In the genomic region with DNA sequence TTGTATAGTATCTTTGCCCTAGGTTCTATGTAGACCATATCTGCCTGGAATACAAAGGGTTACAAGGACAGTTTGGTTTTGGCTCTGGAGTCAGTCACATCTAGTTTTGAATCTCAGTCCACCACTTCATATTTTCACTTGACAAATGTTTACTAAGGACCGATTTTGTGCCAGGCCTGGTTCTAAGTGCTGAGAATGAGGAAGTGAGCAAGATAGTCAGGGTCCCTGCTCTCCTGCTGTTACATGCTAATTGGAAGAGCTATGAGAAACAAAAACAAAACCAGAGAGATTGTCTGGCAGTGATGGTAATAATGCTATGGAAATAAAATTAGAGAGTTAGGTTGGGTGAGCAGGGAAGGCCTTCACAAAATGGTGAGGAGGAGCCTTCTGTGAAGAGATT, we compare ENCODE assay signal across 11 cellular contexts.
DNase-seq lines count a peak whose midpoint lies in the region; ATAC-seq, FAIRE-seq and TF ChIP-seq lines count a peak whose summit lies in the region.
"Had no signal": no experiment of that assay in that cellular context is flagged by ENCODE, and none has a peak within 500 bp of the region (broad histone marks: within the 10 kb centered on the region; RNA-seq: fewer than 3 reads in every experiment).

No MANE protein-coding gene starts in this region.

- peak overlapping the region; percentile 37 for H3K27ac ChIP-seq in 22Rv1

- peak; percentile 34 for DNase-seq in NAMALWA (ENCODE audit: low spot score)
- peak; percentile 46 for DNase-seq in iris pigment epithelial cell (ENCODE audit: low read depth)
- DNase-seq in frontal cortex (ENCODE audit: low spot score in 2 of 2), result no peak
- DNase-seq in D721Med (ENCODE audit: insufficient read length, low spot score), result no peak
- DNase-seq in activated effector memory CD4-positive, alpha-beta T cell treated with Interleukin-2 at 50 U/mL for 16 hours, result no peak
- DNase-seq in HK-2 (ENCODE audit: unreplicated experiment), result no peak
- DNase-seq: activated CD4-positive, CD25-positive, alpha-beta regulatory T cell treated with anti-CD3 and anti-CD28 coated beads, Interleukin-2, amount 50 U/mL, for 72 hours; kidney glomerular epithelial cell; NCI-H187 treated with DMSO at 0.1 percent for 48 hours had no signal

- peak; percentile 65 for ATAC-seq in GM21390 (IDR thresholded peaks at IDR 0.05; ENCODE audit: unreplicated experiment)

- FAIRE-seq in frontal cortex (lab: Jason Lieb, UNC) (no peak), D721Med (lab: Jason Lieb, UNC) (no peak)

- TF ChIP-seq CTCF in 22Rv1 (IDR thresholded peaks at IDR 0.05), result no peak
- TF ChIP-seq CTCF in D721Med (IDR thresholded peaks at IDR 0.05; ENCODE audit: insufficient read depth, missing control alignments), result no peak

Comparison
In these comparisons a context has a peak if more than half of its experiments do, and no peak if none do; other contexts are left out.
1. DNase-seq: peak in NAMALWA (single experiment) and iris pigment epithelial cell (single experiment); none in frontal cortex (0 of 2), D721Med (single experiment), activated effector memory CD4-positive, alpha-beta T cell treated with Interleukin-2 at 50 U/mL for 16 hours (single experiment) and HK-2 (single experiment).